21 cellular contexts compared by ENCODE assay signal in genomic region chr5:180008433-180008832, GRCh38.
"Had no signal": no experiment of that assay in that cellular context is flagged by ENCODE, and none has a peak within 500 bp of the region (broad histone marks: within the 10 kb centered on the region; RNA-seq: fewer than 3 reads in every experiment).

No MANE protein-coding gene starts in this region.

- H3K27me3 Mint-ChIP-seq: activated T-cell treated with anti-CD3 and anti-CD28 coated beads, Interleukin-2, amount 50 U/mL, for 24 hours; naive thymus-derived CD8-positive, alpha-beta T cell; stimulated activated naive CD8-positive, alpha-beta T cell treated with anti-CD3 and anti-CD28 coated beads, Interleukin-15, Interleukin-2, amounts not matched to agents 100 ng/mL and 50 ng/mL, for 24 hours had no signal

- DNase-seq: activated CD4-positive, alpha-beta T cell treated with anti-CD3 and anti-CD28 coated beads, Interleukin-2, amount 50 U/mL, for 48 hours; activated naive CD4-positive, alpha-beta T cell treated with anti-CD3 and anti-CD28 coated beads, Interleukin-2, amount 50 U/mL, for 16 hours; activated T-cell treated with anti-CD3 and anti-CD28 coated beads, Interleukin-2, amount 50 U/mL, for 24 hours; adrenal gland; effector memory CD4-positive, alpha-beta T cell; foreskin melanocyte; heart left ventricle; mammary epithelial cell; naive thymus-derived CD8-positive, alpha-beta T cell; psoas muscle; right lobe of liver; stimulated activated CD4-positive, alpha-beta T cell treated with anti-CD3 and anti-CD28 coated beads, Interleukin-4, amount 100 ng/mL, for 4 hours; stimulated activated CD8-positive, alpha-beta memory T cell treated with anti-CD3 and anti-CD28 coated beads, Interleukin-4, amount 100 ng/mL, for 48 hours; SW 1271; testis; upper lobe of left lung had no signal

- H3K4me3 ChIP-seq: adrenal gland, heart left ventricle, psoas muscle, right lobe of liver, SJSA1, smooth muscle cell, testis, upper lobe of left lung had no signal

- H3K9me3 Mint-ChIP-seq: activated T-cell treated with anti-CD3 and anti-CD28 coated beads, Interleukin-2, amount 50 U/mL, for 24 hours; naive thymus-derived CD8-positive, alpha-beta T cell; stimulated activated naive CD8-positive, alpha-beta T cell treated with anti-CD3 and anti-CD28 coated beads, Interleukin-15, Interleukin-2, amounts not matched to agents 100 ng/mL and 50 ng/mL, for 24 hours; T-helper 2 cell treated with Interferon-gamma antibody and Interleukin-4, amounts not matched to agents 5 μg/mL and 100 μg/mL, for 36 hours had no signal

- H3K27ac ChIP-seq: adrenal gland, epithelial cell of prostate, psoas muscle, right lobe of liver, SJSA1, testis, upper lobe of left lung had no signal

- H3K36me3 ChIP-seq: adrenal gland, SJSA1 had no signal

- H3K27me3 ChIP-seq: adrenal gland, heart left ventricle, right lobe of liver, testis, upper lobe of left lung had no signal

- H3K9me3 ChIP-seq: adrenal gland, heart left ventricle, psoas muscle, right lobe of liver, SJSA1, testis, upper lobe of left lung had no signal

- H3K27ac Mint-ChIP-seq: stimulated activated naive CD8-positive, alpha-beta T cell treated with anti-CD3 and anti-CD28 coated beads, Interleukin-15, Interleukin-2, amounts not matched to agents 100 ng/mL and 50 ng/mL, for 24 hours; T-helper 2 cell treated with Interferon-gamma antibody and Interleukin-4, amounts not matched to agents 5 μg/mL and 100 μg/mL, for 36 hours had no signal

- H3K4me3 Mint-ChIP-seq: activated T-cell treated with anti-CD3 and anti-CD28 coated beads, Interleukin-2, amount 50 U/mL, for 24 hours; naive thymus-derived CD8-positive, alpha-beta T cell; stimulated activated naive CD8-positive, alpha-beta T cell treated with anti-CD3 and anti-CD28 coated beads, Interleukin-15, Interleukin-2, amounts not matched to agents 100 ng/mL and 50 ng/mL, for 24 hours had no signal
